In genomic region chr1:146039844-146040194, GRCh38 we compare ENCODE assay signal across 9 cellular contexts. TPM values are rescaled to one million over a fixed set of nuclear protein-coding genes. Genes with fewer than 3 reads are reported as not detected.
DNase-seq lines count a peak whose midpoint lies in the region; ATAC-seq and TF ChIP-seq lines count a peak whose summit lies in the region.
"Had no signal": no experiment of that assay in that cellular context is flagged by ENCODE, and none has a peak within 500 bp of the region (broad histone marks: within the 10 kb centered on the region; RNA-seq: fewer than 3 reads in every experiment).

No MANE protein-coding gene starts in this region.

- TF ChIP-seq EP300 in tibial nerve (IDR thresholded peaks at IDR 0.05), result no peak

- DNase-seq in activated naive CD4-positive, alpha-beta T cell treated with anti-CD3 and anti-CD28 coated beads for 36 hours, result no peak
- no peak for DNase-seq in activated naive CD4-positive, alpha-beta T cell treated with anti-CD3 and anti-CD28 coated beads, Interleukin-2, amount 10 ng/mL, durations not matched to agents 7 days and 5 days
- no peak for DNase-seq in right lobe of liver
- no peak for DNase-seq in tibial nerve (ENCODE audit: low spot score in 2 of 2)
- DNase-seq in HuH-7.5 (ENCODE audit: low spot score), result no peak
- no peak for DNase-seq in NCI-H526 treated with DMSO at 0.1 percent for 48 hours (lab: John Stamatoyannopoulos, UW)
- DNase-seq in AG20443 (ENCODE audit: low spot score), result no peak

- WGBS in right lobe of liver (ENCODE audit: insufficient coverage, low coverage, low lambda C conversion rate, missing lambda C conversion rate), result 61% methylated on average over 9 of the region's 9 CpGs
- 43 to 61% methylated on average over 9 of the region's 9 CpGs for WGBS in tibial nerve, 2 donors

- H3K4me1 ChIP-seq in right lobe of liver, result peaks cover 0 to 37% (median 11%) of the 10 kb centered on the region in 4 donors
- H3K4me1 ChIP-seq in tibial nerve, result peaks cover 0 to 20% (median 3%) of the 10 kb centered on the region in 4 donors

- CTCF ChIA-PET in activated naive CD4-positive, alpha-beta T cell treated with anti-CD3 and anti-CD28 coated beads for 36 hours (lab: Charles Lee), result interaction anchor here (2.1 kb wide), 1 partner anchor 194 kb away, joined by 6 read pairs; the partner anchor contains the start of gene NUDT17
- CTCF ChIA-PET in activated naive CD4-positive, alpha-beta T cell treated with anti-CD3 and anti-CD28 coated beads, Interleukin-2, amount 10 ng/mL, durations not matched to agents 7 days and 5 days (lab: Charles Lee), result interaction anchor here (0.8 to 1.0 kb wide), 2 partner anchors 63 to 189 kb away, joined by 3 read pairs; no protein-coding TSS in a partner anchor

- intact Hi-C loops in activated naive CD4-positive, alpha-beta T cell treated with anti-CD3 and anti-CD28 coated beads for 36 hours (cut with micrococcal nuclease), result no loop called here
- intact Hi-C loops in right lobe of liver (cut with DNase I), result no loop called here

- no peak for TF ChIP-seq CTCF in VCaP (conservative IDR thresholded peaks at IDR 0.05)
- no peak for TF ChIP-seq CTCF in right lobe of liver (IDR thresholded peaks at IDR 0.05)
- no peak for TF ChIP-seq CTCF in tibial nerve (IDR thresholded peaks at IDR 0.05)

- TF ChIP-seq POLR2A in right lobe of liver (IDR thresholded peaks at IDR 0.05) (no peak), tibial nerve (IDR thresholded peaks at IDR 0.05) (no peak)

- H3K27ac Mint-ChIP-seq in activated naive CD4-positive, alpha-beta T cell treated with anti-CD3 and anti-CD28 coated beads for 36 hours, result no peak overlapping the region
- no peak overlapping the region for H3K27ac Mint-ChIP-seq in activated naive CD4-positive, alpha-beta T cell treated with anti-CD3 and anti-CD28 coated beads, Interleukin-2, amount 10 ng/mL, durations not matched to agents 7 days and 5 days

- H3K36me3 ChIP-seq in right lobe of liver (no peaks in the 10 kb centered on the region), tibial nerve (no peaks in the 10 kb centered on the region)
- H3K36me3 ChIP-seq: BLaER1 treated with 17β-estradiol and CSF1 and Interleukin-3, amounts not matched to agents 10 nM and 100 nM had no signal

- H3K9me3 ChIP-seq in right lobe of liver, result peaks cover 0 to 2% (median 0%) of the 10 kb centered on the region in 4 donors
- no peaks in the 10 kb centered on the region for H3K9me3 ChIP-seq in tibial nerve
- H3K9me3 ChIP-seq: BLaER1 treated with 17β-estradiol and CSF1 and Interleukin-3, amounts not matched to agents 10 nM and 100 nM had no signal

- no peaks in the 10 kb centered on the region for H3K9me3 Mint-ChIP-seq in activated naive CD4-positive, alpha-beta T cell treated with anti-CD3 and anti-CD28 coated beads for 36 hours
- H3K9me3 Mint-ChIP-seq in activated naive CD4-positive, alpha-beta T cell treated with anti-CD3 and anti-CD28 coated beads, Interleukin-2, amount 10 ng/mL, durations not matched to agents 7 days and 5 days, result no peaks in the 10 kb centered on the region

- peaks cover 9% of the 10 kb centered on the region for H3K27me3 Mint-ChIP-seq in activated naive CD4-positive, alpha-beta T cell treated with anti-CD3 and anti-CD28 coated beads for 36 hours (ENCODE audit: low read depth)
- H3K27me3 Mint-ChIP-seq in activated naive CD4-positive, alpha-beta T cell treated with anti-CD3 and anti-CD28 coated beads, Interleukin-2, amount 10 ng/mL, durations not matched to agents 7 days and 5 days, result peaks cover 36% of the 10 kb centered on the region

- peak overlapping the region; percentile 99 for H3K4me3 Mint-ChIP-seq in activated naive CD4-positive, alpha-beta T cell treated with anti-CD3 and anti-CD28 coated beads for 36 hours
- H3K4me3 Mint-ChIP-seq in activated naive CD4-positive, alpha-beta T cell treated with anti-CD3 and anti-CD28 coated beads, Interleukin-2, amount 10 ng/mL, durations not matched to agents 7 days and 5 days, result no peak overlapping the region

- H3K4me1 Mint-ChIP-seq in activated naive CD4-positive, alpha-beta T cell treated with anti-CD3 and anti-CD28 coated beads for 36 hours (ENCODE audit: low read depth), result peaks cover 30% of the 10 kb centered on the region
- H3K4me1 Mint-ChIP-seq in activated naive CD4-positive, alpha-beta T cell treated with anti-CD3 and anti-CD28 coated beads, Interleukin-2, amount 10 ng/mL, durations not matched to agents 7 days and 5 days, result peaks cover 40% of the 10 kb centered on the region

- ATAC-seq in right lobe of liver, result no peak

- peaks cover 18% of the 10 kb centered on the region for H3K36me3 Mint-ChIP-seq in activated naive CD4-positive, alpha-beta T cell treated with anti-CD3 and anti-CD28 coated beads for 36 hours (ENCODE audit: low read depth)
- H3K36me3 Mint-ChIP-seq in activated naive CD4-positive, alpha-beta T cell treated with anti-CD3 and anti-CD28 coated beads, Interleukin-2, amount 10 ng/mL, durations not matched to agents 7 days and 5 days, result peaks cover 5% of the 10 kb centered on the region

- peak overlapping the region in 1 of 3 donors; percentile 1 for H3K4me3 ChIP-seq in right lobe of liver
- H3K4me3 ChIP-seq in tibial nerve, result peak overlapping the region in 3 of 4 donors; percentile 52 to 83 (median 76)

- H3K27me3 ChIP-seq in right lobe of liver (no peaks in the 10 kb centered on the region), tibial nerve (no peaks in the 10 kb centered on the region)
- H3K27me3 ChIP-seq: BLaER1 treated with 17β-estradiol and CSF1 and Interleukin-3, amounts not matched to agents 10 nM and 100 nM had no signal

- H3K27ac ChIP-seq in VCaP, result peak overlapping the region; percentile 80
- H3K27ac ChIP-seq in right lobe of liver, result peak overlapping the region; percentile 65 to 85 (median 72)
- peak overlapping the region in 3 of 4 donors; percentile 81 to 98 (median 97) for H3K27ac ChIP-seq in tibial nerve

RNA-seq across cellular contexts. Expression of gene HJV, which starts 18.3 kb away (rescaled TPM):
- not detected for total RNA-seq in activated naive CD4-positive, alpha-beta T cell treated with anti-CD3 and anti-CD28 coated beads for 36 hours
- total RNA-seq in right lobe of liver, result 100 to 1,000 TPM in 4 of 6 experiments, 10 to 100 TPM in 2; 53.0 to 215 (median 109) TPM
- total RNA-seq in tibial nerve, result not detected

RNA-seq across cellular contexts. Expression of gene TXNIP, which starts 43.4 kb away (rescaled TPM):
- total RNA-seq in activated naive CD4-positive, alpha-beta T cell treated with anti-CD3 and anti-CD28 coated beads for 36 hours, result 10 to 100 TPM; 86.0 to 91.1 TPM
- total RNA-seq in right lobe of liver (100 to 1,000 TPM in 3 of 6 experiments, 10 to 100 TPM in 3; 56.3 to 398 (median 134) TPM), tibial nerve (1,000 to 10,000 TPM; 1,863 to 2,525 (median 2,185) TPM)

Comparison
In these comparisons a context has a peak if more than half of its experiments do, and no peak if none do; other contexts are left out.
1. RNA of gene HJV, which starts 18.3 kb away (total RNA-seq): 53.0 to 215 TPM in right lobe of liver; not detected in activated naive CD4-positive, alpha-beta T cell treated with anti-CD3 and anti-CD28 coated beads for 36 hours and not detected in tibial nerve; every median in the first group is over 10 times any median in the second.
2. RNA of gene TXNIP, which starts 43.4 kb away (total RNA-seq): 1,863 to 2,525 TPM in tibial nerve; 56.3 to 398 TPM in right lobe of liver and 86.0 to 91.1 TPM in activated naive CD4-positive, alpha-beta T cell treated with anti-CD3 and anti-CD28 coated beads for 36 hours; every median in the first group is over 4 times any median in the second.
3. Peak in every context shown above with its lines, with median percentiles within 50 percentile points of each other: H3K27ac ChIP-seq.